16 cellular contexts compared by ENCODE assay signal in genomic region chr9:26260238-26260637, GRCh38.
A peak's percentile ranks its signal among the peaks of the same experiment; 100 is the strongest.
DNase-seq lines count a peak whose midpoint lies in the region; ATAC-seq, FAIRE-seq and TF ChIP-seq lines count a peak whose summit lies in the region.
"Had no signal": no experiment of that assay in that cellular context is flagged by ENCODE, and none has a peak within 500 bp of the region (broad histone marks: within the 10 kb centered on the region; RNA-seq: fewer than 3 reads in every experiment).

No MANE protein-coding gene starts in this region.

- TF ChIP-seq POLR2A in heart left ventricle (IDR thresholded peaks at IDR 0.05) (no peak), transverse colon (IDR thresholded peaks at IDR 0.05) (no peak)

- H3K9me3 ChIP-seq in RWPE2 (ENCODE audit: severe bottlenecking) (no peaks in the 10 kb centered on the region), heart left ventricle (peaks cover 0 to 6% (median 0%) of the 10 kb centered on the region in 12 donors), transverse colon (no peaks in the 10 kb centered on the region)
- H3K9me3 ChIP-seq: BLaER1 treated with 17β-estradiol and CSF1 and Interleukin-3, amounts not matched to agents 10 nM and 100 nM; esophagus squamous epithelium; MG63 had no signal

- H3K36me3 ChIP-seq in RWPE2 (ENCODE audit: low read depth) (no peaks in the 10 kb centered on the region), heart left ventricle (no peaks in the 10 kb centered on the region), transverse colon (no peaks in the 10 kb centered on the region)
- H3K36me3 ChIP-seq: BLaER1 treated with 17β-estradiol and CSF1 and Interleukin-3, amounts not matched to agents 10 nM and 100 nM; esophagus squamous epithelium; MG63; WERI-Rb-1 had no signal

- intact Hi-C loops in heart left ventricle (cut with DNase I) (no loop called here), transverse colon (cut with DNase I; ENCODE audit: low total_unique reads) (no loop called here)

- TF ChIP-seq CTCF in RWPE2 (IDR thresholded peaks at IDR 0.05; ENCODE audit: poor library complexity, severe bottlenecking) (no peak), epithelial cell of esophagus (IDR thresholded peaks at IDR 0.05; ENCODE audit: insufficient read depth, low read depth, low read length, missing control alignments) (no peak), progenitor cell of endocrine pancreas (IDR thresholded peaks at IDR 0.05; ENCODE audit: unreplicated experiment) (no peak), heart left ventricle (IDR thresholded peaks at IDR 0.05) (no peak), transverse colon (IDR thresholded peaks at IDR 0.05) (no peak)

- H3K27me3 ChIP-seq in RWPE2 (ENCODE audit: insufficient read depth, poor library complexity, severe bottlenecking) (no peaks in the 10 kb centered on the region), heart left ventricle (no peaks in the 10 kb centered on the region), transverse colon (no peaks in the 10 kb centered on the region)
- H3K27me3 ChIP-seq: BLaER1 treated with 17β-estradiol and CSF1 and Interleukin-3, amounts not matched to agents 10 nM and 100 nM; esophagus squamous epithelium; MG63 had no signal

- H3K9me3 Mint-ChIP-seq in progenitor cell of endocrine pancreas (ENCODE audit: low read depth), result peaks cover 6% of the 10 kb centered on the region

- H3K4me1 ChIP-seq in RWPE2 (ENCODE audit: insufficient read depth, poor library complexity, severe bottlenecking) (peaks cover 48% of the 10 kb centered on the region), heart left ventricle (no peaks in the 10 kb centered on the region), transverse colon (no peaks in the 10 kb centered on the region)
- H3K4me1 ChIP-seq: esophagus squamous epithelium had no signal

- H3K27ac Mint-ChIP-seq in progenitor cell of endocrine pancreas, result no peak overlapping the region
- H3K27ac Mint-ChIP-seq: naive B cell had no signal

- peak; percentile 80 for ATAC-seq in RWPE2 (ENCODE audit: low read depth)
- no peak for ATAC-seq in heart left ventricle

- H3K4me3 ChIP-seq in RWPE2 (ENCODE audit: severe bottlenecking) (no peak overlapping the region), epithelial cell of esophagus (ENCODE audit: low read length) (no peak overlapping the region), heart left ventricle (no peak overlapping the region), transverse colon (no peak overlapping the region)
- H3K4me3 ChIP-seq: BLaER1 treated with 17β-estradiol and CSF1 and Interleukin-3, amounts not matched to agents 10 nM and 100 nM; esophagus squamous epithelium; MG63 had no signal

- peak; percentile 59 for DNase-seq in HCEC 1CT
- DNase-seq in RWPE2 (ENCODE audit: low spot score), result no peak
- peak; percentile 37 for DNase-seq in epithelial cell of esophagus (ENCODE audit: low read depth)
- peak; percentile 23 for DNase-seq in renal cortical epithelial cell (ENCODE audit: low read depth)
- no peak for DNase-seq in progenitor cell of endocrine pancreas (ENCODE audit: low spot score, unreplicated experiment)
- DNase-seq in urothelium cell line (ENCODE audit: low spot score), result no peak
- no peak for DNase-seq in heart left ventricle
- no peak for DNase-seq in transverse colon
- DNase-seq: anterior cingulate cortex, esophagus squamous epithelium, MG63, naive B cell, NCI-H187 treated with DMSO at 0.1 percent for 48 hours, NCI-H510A treated with DMSO at 0.1 percent for 48 hours, WERI-Rb-1 had no signal

- no peak overlapping the region for H3K4me3 Mint-ChIP-seq in progenitor cell of endocrine pancreas (ENCODE audit: low read depth)
- H3K4me3 Mint-ChIP-seq: naive B cell had no signal

- in situ Hi-C loops in transverse colon (cut with MboI; ENCODE audit: low pct_ligation_motif_present in 1 of 4, low pct_unique_long_range_greater_than_20kb in 1 of 4, low sequenced_read_pairs in 3 of 4), result loop anchor here in 1 of 4 donors (25.0 kb wide), 1 partner anchor 102 kb away; no protein-coding TSS in a partner anchor

- peak overlapping the region; percentile 97 for H3K27ac ChIP-seq in RWPE2 (ENCODE audit: poor library complexity, severe bottlenecking)
- H3K27ac ChIP-seq in heart left ventricle, result no peak overlapping the region
- no peak overlapping the region for H3K27ac ChIP-seq in transverse colon
- H3K27ac ChIP-seq: BLaER1 treated with 17β-estradiol and CSF1 and Interleukin-3, amounts not matched to agents 10 nM and 100 nM; esophagus squamous epithelium; WERI-Rb-1 had no signal

- H3K36me3 Mint-ChIP-seq in progenitor cell of endocrine pancreas (ENCODE audit: insufficient read depth), result no peaks in the 10 kb centered on the region
- H3K36me3 Mint-ChIP-seq: naive B cell had no signal

- WGBS in heart left ventricle, 4 donors, result 36 to 51% (median 45%) methylated on average over 3 of the region's 3 CpGs
- WGBS in transverse colon (ENCODE audit: low coverage in 1 of 2), 2 donors, result 51 to 57% methylated on average over 3 of the region's 3 CpGs

- TF ChIP-seq EP300 in transverse colon (IDR thresholded peaks at IDR 0.05; ENCODE audit: low read depth), result no peak

- H3K4me1 Mint-ChIP-seq in progenitor cell of endocrine pancreas (ENCODE audit: low read depth), result peaks cover 6% of the 10 kb centered on the region
- H3K4me1 Mint-ChIP-seq: naive B cell had no signal

- H3K27me3 Mint-ChIP-seq in progenitor cell of endocrine pancreas, result no peaks in the 10 kb centered on the region
- H3K27me3 Mint-ChIP-seq: naive B cell had no signal

- FAIRE-seq in urothelium cell line (lab: Jason Lieb, UNC), result no peak

Comparison
In these comparisons a context has a peak if more than half of its experiments do, and no peak if none do; other contexts are left out.
1. DNase-seq: peak in HCEC 1CT (single experiment), epithelial cell of esophagus (single experiment) and renal cortical epithelial cell (single experiment); none in RWPE2 (single experiment), progenitor cell of endocrine pancreas (single experiment), urothelium cell line (single experiment), heart left ventricle (0 of 5) and transverse colon (single experiment).